Comparison of ENCODE assay signal across 1 cellular context in the genomic region with DNA sequence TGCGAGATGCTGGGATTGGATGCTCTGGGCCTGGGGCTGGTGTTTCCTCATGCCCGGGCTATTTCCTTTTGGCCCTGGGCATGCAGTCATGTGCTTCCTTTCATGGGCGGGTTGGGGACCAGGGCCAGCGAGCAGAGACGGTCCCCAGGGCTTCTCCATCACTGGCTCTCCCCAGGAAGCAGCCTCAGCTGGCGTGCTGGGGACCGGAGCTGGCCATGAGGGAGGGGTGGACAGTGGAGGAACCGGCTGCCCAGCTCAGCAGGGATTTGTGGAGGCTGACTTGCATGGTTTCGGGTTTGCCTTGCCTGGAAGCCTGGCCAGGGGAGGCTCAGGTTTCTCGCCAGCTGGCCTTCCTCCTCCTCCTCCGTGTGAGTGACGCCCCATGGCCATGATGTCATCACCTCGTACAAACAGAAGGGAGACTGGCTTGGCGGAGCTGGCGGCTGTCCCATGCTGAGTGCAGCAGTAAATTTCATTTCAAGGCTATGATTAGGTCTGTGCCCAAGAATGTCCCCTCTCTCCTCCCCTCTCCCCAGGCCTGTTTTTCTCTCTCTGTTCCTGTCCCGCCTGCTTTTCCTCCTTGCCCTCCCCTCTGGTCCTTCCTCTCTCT.
TF ChIP-seq lines count a peak whose summit lies in the region.

No MANE protein-coding gene starts in this region.

TF ChIP-seq in HepG2, 621 proteins besides CTCF, POLR2A, EP300 and RAD21 (continued from another document):
- 0 out of 2 replicates have a peak, but pooled peaks have one; percentile 14 for TF ChIP-seq NCOA2 (CRISPR knock-in tag; IDR thresholded peaks at IDR 0.05)
- no peak for TF ChIP-seq PPARG (CRISPR knock-in tag; conservative IDR thresholded peaks at IDR 0.05)
- TF ChIP-seq CREB1 (IDR thresholded peaks at IDR 0.05): peak; percentile 86
- no peak for TF ChIP-seq CREB1 (CRISPR knock-in tag; IDR thresholded peaks at IDR 0.05)
- peak; percentile 5 for TF ChIP-seq TEAD3 (CRISPR knock-in tag; optimal IDR thresholded peaks at IDR 0.05; ENCODE audit: borderline replicate concordance)
- TF ChIP-seq IRF2 (CRISPR knock-in tag; IDR thresholded peaks at IDR 0.05): peak; percentile 10; the same call in 1 of the 2 replicates
- TF ChIP-seq FOXO1 (CRISPR knock-in tag; IDR thresholded peaks at IDR 0.05): peak; percentile 43; the same call in 1 of the 2 replicates
- peak; percentile 40; the same call in 1 of the 2 replicates for TF ChIP-seq HIVEP1 (CRISPR knock-in tag; IDR thresholded peaks at IDR 0.05)
- no peak for TF ChIP-seq ZNF614 (CRISPR knock-in tag; IDR thresholded peaks at IDR 0.05; ENCODE audit: borderline replicate concordance)
- no peak; the same call in 1 of the 2 replicates for TF ChIP-seq ZNF891 (CRISPR knock-in tag; IDR thresholded peaks at IDR 0.05)
- no peak for TF ChIP-seq FOXA1 (IDR thresholded peaks at IDR 0.05)
- TF ChIP-seq FOXA1 (CRISPR knock-in tag; IDR thresholded peaks at IDR 0.05): no peak
- TF ChIP-seq CBFB (CRISPR knock-in tag; IDR thresholded peaks at IDR 0.05): no peak
- TF ChIP-seq ZFX (CRISPR knock-in tag; IDR thresholded peaks at IDR 0.05; ENCODE audit: low read depth): 0 out of 2 replicates have a peak, but pooled peaks have one; percentile 2
